ENCODE assay signal across 26 cellular contexts in the genomic region with DNA sequence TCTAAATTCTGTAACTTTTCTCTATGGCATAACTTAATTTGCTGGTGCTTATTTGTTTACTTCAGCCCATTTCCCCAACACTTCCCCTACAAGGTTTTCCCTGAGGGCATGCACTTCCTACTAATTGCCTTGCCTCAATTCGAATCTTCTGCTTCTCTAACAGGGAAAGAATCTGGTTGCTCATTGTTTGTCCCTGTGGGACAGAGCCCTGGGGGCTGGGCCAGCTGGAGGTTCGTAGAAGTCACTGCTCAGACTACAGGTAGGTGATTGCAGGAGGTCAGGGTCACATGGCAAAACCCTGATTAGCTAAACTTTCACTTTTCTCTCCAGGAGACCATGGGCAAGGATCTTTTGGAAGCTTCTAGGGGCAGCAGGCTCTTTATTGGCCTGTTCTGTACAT.
DNase-seq lines count a peak whose midpoint lies in the region; ATAC-seq and TF ChIP-seq lines count a peak whose summit lies in the region.
"Had no signal": no experiment of that assay in that cellular context is flagged by ENCODE, and none has a peak within 500 bp of the region (broad histone marks: within the 10 kb centered on the region; RNA-seq: fewer than 3 reads in every experiment).

No MANE protein-coding gene starts in this region.

- H3K36me3 Mint-ChIP-seq in Caco-2 (ENCODE audit: insufficient read depth, unreplicated experiment), result peaks cover 6% of the 10 kb centered on the region
- no peaks in the 10 kb centered on the region for H3K36me3 Mint-ChIP-seq in WTC11
- H3K36me3 Mint-ChIP-seq in T-helper 2 cell treated with Interferon-gamma antibody and Interleukin-4, amounts not matched to agents 5 μg/mL and 100 μg/mL, for 36 hours (ENCODE audit: low read depth), result no peaks in the 10 kb centered on the region
- H3K36me3 Mint-ChIP-seq: CD14-positive monocyte had no signal

- H3K9me3 ChIP-seq in Caco-2 (no peaks in the 10 kb centered on the region), HEK293 (ENCODE audit: control insufficient read depth, insufficient read depth, low read depth, low read length) (no peaks in the 10 kb centered on the region)
- H3K9me3 ChIP-seq: BE2C had no signal

- TF ChIP-seq CTCF in Caco-2 (IDR thresholded peaks at IDR 0.05; ENCODE audit: insufficient read depth in 1 of 2, low read depth in 1 of 2, low read length in 1 of 2, severe bottlenecking in 1 of 2, unreplicated experiment in 1 of 2) (no peak), HEK293 (tag by site-specific recombination; IDR thresholded peaks at IDR 0.05) (no peak), WTC11 (IDR thresholded peaks at IDR 0.05) (no peak)

- H3K4me3 Mint-ChIP-seq in Caco-2 (ENCODE audit: unreplicated experiment), result no peak overlapping the region
- H3K4me3 Mint-ChIP-seq in WTC11, result no peak overlapping the region
- H3K4me3 Mint-ChIP-seq in T-helper 2 cell treated with Interferon-gamma antibody and Interleukin-4, amounts not matched to agents 5 μg/mL and 100 μg/mL, for 36 hours, result no peak overlapping the region
- H3K4me3 Mint-ChIP-seq: CD14-positive monocyte; CD8-positive, alpha-beta memory T cell; HFFc6 had no signal

- no peak overlapping the region for H3K27ac ChIP-seq in HEK293 (ENCODE audit: extremely low read depth, low read depth, low read length)
- H3K27ac ChIP-seq: SK-N-MC had no signal

- H3K27ac Mint-ChIP-seq in Caco-2 (ENCODE audit: unreplicated experiment), result peak overlapping the region; percentile 57
- no peak overlapping the region for H3K27ac Mint-ChIP-seq in WTC11
- H3K27ac Mint-ChIP-seq in T-helper 2 cell treated with Interferon-gamma antibody and Interleukin-4, amounts not matched to agents 5 μg/mL and 100 μg/mL, for 36 hours, result no peak overlapping the region
- H3K27ac Mint-ChIP-seq: CD14-positive monocyte; CD8-positive, alpha-beta memory T cell; HFFc6 had no signal

- intact Hi-C loops in Caco-2 (cut with micrococcal nuclease; ENCODE audit: unreplicated experiment), result no loop called here

- no peaks in the 10 kb centered on the region for H3K9me3 Mint-ChIP-seq in Caco-2 (ENCODE audit: unreplicated experiment)
- H3K9me3 Mint-ChIP-seq in WTC11, result peaks cover 11% of the 10 kb centered on the region
- H3K9me3 Mint-ChIP-seq in T-helper 2 cell treated with Interferon-gamma antibody and Interleukin-4, amounts not matched to agents 5 μg/mL and 100 μg/mL, for 36 hours, result no peaks in the 10 kb centered on the region
- H3K9me3 Mint-ChIP-seq: CD8-positive, alpha-beta memory T cell; HFFc6 had no signal

- peak; percentile 92 for ATAC-seq in WTC11
- ATAC-seq: K562 had no signal

- H3K4me1 ChIP-seq in Caco-2, result no peaks in the 10 kb centered on the region
- peaks cover 7% of the 10 kb centered on the region; the same call in 1 of the 2 replicates for H3K4me1 ChIP-seq in HEK293 (ENCODE audit: control insufficient read depth, insufficient read depth, low read length)

- H3K4me3 ChIP-seq in Caco-2 (ENCODE audit: low read depth, low read length) (no peak overlapping the region), HEK293 (ENCODE audit: low read depth, low read length) (no peak overlapping the region)
- H3K4me3 ChIP-seq: K562, SK-N-MC had no signal

- H3K4me1 Mint-ChIP-seq in Caco-2 (ENCODE audit: low read depth, unreplicated experiment), result no peaks in the 10 kb centered on the region
- H3K4me1 Mint-ChIP-seq in WTC11, result peaks cover 13% of the 10 kb centered on the region
- H3K4me1 Mint-ChIP-seq in T-helper 2 cell treated with Interferon-gamma antibody and Interleukin-4, amounts not matched to agents 5 μg/mL and 100 μg/mL, for 36 hours (ENCODE audit: low read depth), result no peaks in the 10 kb centered on the region
- H3K4me1 Mint-ChIP-seq: CD14-positive monocyte; CD8-positive, alpha-beta memory T cell had no signal

- no peaks in the 10 kb centered on the region for H3K27me3 ChIP-seq in Caco-2 (replicated peaks; ENCODE audit: control insufficient read depth, insufficient read depth, low read length)
- H3K27me3 ChIP-seq: BE2C had no signal

- DNase-seq in Caco-2, result no peak
- peak; percentile 24 for DNase-seq in WTC11 (ENCODE audit: low spot score)
- peak; percentile 92 for DNase-seq in islet precursor cell
- no peak for DNase-seq in T-helper 2 cell treated with Interferon-gamma antibody and Interleukin-4, amounts not matched to agents 5 μg/mL and 100 μg/mL, for 36 hours (ENCODE audit: low spot score)
- no peak for DNase-seq in kidney glomerular epithelial cell (lab: John Stamatoyannopoulos, UW)
- DNase-seq in HUDEP-2 (lab: John Stamatoyannopoulos, UW; ENCODE audit: unreplicated experiment in 76 of 76), result no peak
- DNase-seq in activated CD4-positive, CD25-positive, alpha-beta regulatory T cell (lab: John Stamatoyannopoulos, UW), result no peak
- DNase-seq: 8988T; ACHN; BE2C; Calu3; CD8-positive, alpha-beta memory T cell; DMS79 treated with DMSO at 0.1 percent for 48 hours; HFFc6; Kasumi-1; MV-4-11; NCI-H1105 treated with DMSO at 0.1 percent for 48 hours; NCI-H146; NCI-H2029; NCI-H446 treated with DMSO at 0.1 percent for 48 hours; NCI-H526; SIG-M5 had no signal

- H3K36me3 ChIP-seq in Caco-2 (ENCODE audit: control insufficient read depth, insufficient read depth, low read length), result no peaks in the 10 kb centered on the region
- H3K36me3 ChIP-seq in HEK293 (ENCODE audit: control insufficient read depth in 2 of 2, insufficient read depth in 1 of 2, low read length in 2 of 2), result no peaks in the 10 kb centered on the region
- H3K36me3 ChIP-seq: BE2C had no signal

- POLR2A ChIA-PET in Caco-2 (lab: Charles Lee), result no interaction called here
- POLR2A ChIA-PET in HEK293 (lab: Yijun Ruan, JAX), result no interaction called here
- POLR2A ChIA-PET in WTC11 (lab: Charles Lee), result no interaction called here

- CTCF ChIA-PET in Caco-2 (lab: Charles Lee) (interaction anchor here (0.6 kb wide), 1 partner anchor 11 kb away, joined by 3 read pairs; no protein-coding TSS in a partner anchor), HEK293 (lab: Yijun Ruan, JAX) (no interaction called here), WTC11 (lab: Charles Lee) (interaction anchor here (1.1 kb wide), 1 partner anchor 45 kb away, joined by 3 read pairs; no protein-coding TSS in a partner anchor)

- BruUV-seq in Caco-2 (replicated peaks; lab: Mats Ljungman, UMichigan), result no TSS peak

- H3K27me3 Mint-ChIP-seq in Caco-2 (ENCODE audit: insufficient read depth, unreplicated experiment), result no peaks in the 10 kb centered on the region
- H3K27me3 Mint-ChIP-seq in WTC11 (ENCODE audit: low read depth), result no peaks in the 10 kb centered on the region
- peaks cover 17% of the 10 kb centered on the region for H3K27me3 Mint-ChIP-seq in T-helper 2 cell treated with Interferon-gamma antibody and Interleukin-4, amounts not matched to agents 5 μg/mL and 100 μg/mL, for 36 hours (ENCODE audit: low read depth)

TF ChIP-seq in HEK293, 187 proteins besides CTCF, POLR2A, EP300 and RAD21:
- TF ChIP-seq ZNF138 (tag by site-specific recombination; IDR thresholded peaks at IDR 0.05; ENCODE audit: borderline replicate concordance), result no peak
- TF ChIP-seq YY2 (tag by site-specific recombination; IDR thresholded peaks at IDR 0.05), result no peak
- no peak for TF ChIP-seq ZNF10 (tag by site-specific recombination; IDR thresholded peaks at IDR 0.05)
- TF ChIP-seq GLIS1 (tag by site-specific recombination; IDR thresholded peaks at IDR 0.05), result peak; percentile 65
- no peak for TF ChIP-seq ZNF529 (tag by site-specific recombination; IDR thresholded peaks at IDR 0.05; ENCODE audit: insufficient replicate concordance)
- no peak for TF ChIP-seq ZNF707 (tag by site-specific recombination; IDR thresholded peaks at IDR 0.05)
- TF ChIP-seq SALL2 (tag by site-specific recombination; IDR thresholded peaks at IDR 0.05; ENCODE audit: borderline replicate concordance), result no peak
- no peak for TF ChIP-seq SCRT2 (tag by site-specific recombination; IDR thresholded peaks at IDR 0.05)

TF ChIP-seq in WTC11, 78 proteins besides CTCF, POLR2A, EP300 and RAD21:
- TF ChIP-seq, protein P1, sequence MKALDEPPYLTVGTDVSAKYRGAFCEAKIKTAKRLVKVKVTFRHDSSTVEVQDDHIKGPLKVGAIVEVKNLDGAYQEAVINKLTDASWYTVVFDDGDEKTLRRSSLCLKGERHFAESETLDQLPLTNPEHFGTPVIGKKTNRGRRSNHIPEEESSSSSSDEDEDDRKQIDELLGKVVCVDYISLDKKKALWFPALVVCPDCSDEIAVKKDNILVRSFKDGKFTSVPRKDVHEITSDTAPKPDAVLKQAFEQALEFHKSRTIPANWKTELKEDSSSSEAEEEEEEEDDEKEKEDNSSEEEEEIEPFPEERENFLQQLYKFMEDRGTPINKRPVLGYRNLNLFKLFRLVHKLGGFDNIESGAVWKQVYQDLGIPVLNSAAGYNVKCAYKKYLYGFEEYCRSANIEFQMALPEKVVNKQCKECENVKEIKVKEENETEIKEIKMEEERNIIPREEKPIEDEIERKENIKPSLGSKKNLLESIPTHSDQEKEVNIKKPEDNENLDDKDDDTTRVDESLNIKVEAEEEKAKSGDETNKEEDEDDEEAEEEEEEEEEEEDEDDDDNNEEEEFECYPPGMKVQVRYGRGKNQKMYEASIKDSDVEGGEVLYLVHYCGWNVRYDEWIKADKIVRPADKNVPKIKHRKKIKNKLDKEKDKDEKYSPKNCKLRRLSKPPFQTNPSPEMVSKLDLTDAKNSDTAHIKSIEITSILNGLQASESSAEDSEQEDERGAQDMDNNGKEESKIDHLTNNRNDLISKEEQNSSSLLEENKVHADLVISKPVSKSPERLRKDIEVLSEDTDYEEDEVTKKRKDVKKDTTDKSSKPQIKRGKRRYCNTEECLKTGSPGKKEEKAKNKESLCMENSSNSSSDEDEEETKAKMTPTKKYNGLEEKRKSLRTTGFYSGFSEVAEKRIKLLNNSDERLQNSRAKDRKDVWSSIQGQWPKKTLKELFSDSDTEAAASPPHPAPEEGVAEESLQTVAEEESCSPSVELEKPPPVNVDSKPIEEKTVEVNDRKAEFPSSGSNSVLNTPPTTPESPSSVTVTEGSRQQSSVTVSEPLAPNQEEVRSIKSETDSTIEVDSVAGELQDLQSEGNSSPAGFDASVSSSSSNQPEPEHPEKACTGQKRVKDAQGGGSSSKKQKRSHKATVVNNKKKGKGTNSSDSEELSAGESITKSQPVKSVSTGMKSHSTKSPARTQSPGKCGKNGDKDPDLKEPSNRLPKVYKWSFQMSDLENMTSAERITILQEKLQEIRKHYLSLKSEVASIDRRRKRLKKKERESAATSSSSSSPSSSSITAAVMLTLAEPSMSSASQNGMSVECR (CRISPR knock-in tag; IDR thresholded peaks at IDR 0.05; ENCODE audit: borderline replicate concordance), result no peak

Comparison
In these comparisons a context has a peak if more than half of its experiments do, and no peak if none do; other contexts are left out.
1. DNase-seq: peak in WTC11 (single experiment) and islet precursor cell (single experiment); none in Caco-2 (0 of 2), T-helper 2 cell treated with Interferon-gamma antibody and Interleukin-4, amounts not matched to agents 5 μg/mL and 100 μg/mL, for 36 hours (single experiment), kidney glomerular epithelial cell (single experiment), HUDEP-2 (0 of 76) and activated CD4-positive, CD25-positive, alpha-beta regulatory T cell (0 of 4).